In the genomic region with DNA sequence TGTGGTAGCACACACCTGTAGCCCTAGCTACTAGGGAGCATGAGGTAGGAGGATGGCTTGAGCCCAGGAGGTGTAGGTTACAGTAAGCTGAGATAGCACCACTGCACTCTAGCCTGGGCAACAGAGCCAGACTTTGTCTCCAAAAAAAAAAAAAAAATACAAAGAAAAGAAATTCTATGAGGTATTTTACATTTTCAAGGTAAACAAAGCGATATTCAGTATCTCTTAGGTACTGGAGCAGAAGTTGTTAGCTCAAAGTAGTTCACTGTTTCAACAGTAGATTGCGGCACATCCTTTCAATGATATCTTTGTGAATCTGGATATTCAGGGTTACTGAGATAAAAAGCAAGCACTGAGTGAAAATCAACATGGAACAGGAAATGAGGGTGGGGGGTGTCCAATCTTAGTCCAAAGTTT, we compare ENCODE assay signal across 1 cellular context.
TF ChIP-seq lines count a peak whose summit lies in the region.

No MANE protein-coding gene starts in this region.

TF ChIP-seq in SK-N-SH, 30 proteins besides CTCF, POLR2A, EP300 and RAD21 (continued from another document):
- TF ChIP-seq, protein P1, sequence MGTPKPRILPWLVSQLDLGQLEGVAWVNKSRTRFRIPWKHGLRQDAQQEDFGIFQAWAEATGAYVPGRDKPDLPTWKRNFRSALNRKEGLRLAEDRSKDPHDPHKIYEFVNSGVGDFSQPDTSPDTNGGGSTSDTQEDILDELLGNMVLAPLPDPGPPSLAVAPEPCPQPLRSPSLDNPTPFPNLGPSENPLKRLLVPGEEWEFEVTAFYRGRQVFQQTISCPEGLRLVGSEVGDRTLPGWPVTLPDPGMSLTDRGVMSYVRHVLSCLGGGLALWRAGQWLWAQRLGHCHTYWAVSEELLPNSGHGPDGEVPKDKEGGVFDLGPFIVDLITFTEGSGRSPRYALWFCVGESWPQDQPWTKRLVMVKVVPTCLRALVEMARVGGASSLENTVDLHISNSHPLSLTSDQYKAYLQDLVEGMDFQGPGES (IDR thresholded peaks at IDR 0.05; ENCODE audit: low read depth, low read length) = no peak
- TF ChIP-seq, protein P2, sequence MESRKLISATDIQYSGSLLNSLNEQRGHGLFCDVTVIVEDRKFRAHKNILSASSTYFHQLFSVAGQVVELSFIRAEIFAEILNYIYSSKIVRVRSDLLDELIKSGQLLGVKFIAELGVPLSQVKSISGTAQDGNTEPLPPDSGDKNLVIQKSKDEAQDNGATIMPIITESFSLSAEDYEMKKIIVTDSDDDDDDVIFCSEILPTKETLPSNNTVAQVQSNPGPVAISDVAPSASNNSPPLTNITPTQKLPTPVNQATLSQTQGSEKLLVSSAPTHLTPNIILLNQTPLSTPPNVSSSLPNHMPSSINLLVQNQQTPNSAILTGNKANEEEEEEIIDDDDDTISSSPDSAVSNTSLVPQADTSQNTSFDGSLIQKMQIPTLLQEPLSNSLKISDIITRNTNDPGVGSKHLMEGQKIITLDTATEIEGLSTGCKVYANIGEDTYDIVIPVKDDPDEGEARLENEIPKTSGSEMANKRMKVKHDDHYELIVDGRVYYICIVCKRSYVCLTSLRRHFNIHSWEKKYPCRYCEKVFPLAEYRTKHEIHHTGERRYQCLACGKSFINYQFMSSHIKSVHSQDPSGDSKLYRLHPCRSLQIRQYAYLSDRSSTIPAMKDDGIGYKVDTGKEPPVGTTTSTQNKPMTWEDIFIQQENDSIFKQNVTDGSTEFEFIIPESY (IDR thresholded peaks at IDR 0.05; ENCODE audit: borderline replicate concordance, low read depth) = no peak
- TF ChIP-seq, protein P3, sequence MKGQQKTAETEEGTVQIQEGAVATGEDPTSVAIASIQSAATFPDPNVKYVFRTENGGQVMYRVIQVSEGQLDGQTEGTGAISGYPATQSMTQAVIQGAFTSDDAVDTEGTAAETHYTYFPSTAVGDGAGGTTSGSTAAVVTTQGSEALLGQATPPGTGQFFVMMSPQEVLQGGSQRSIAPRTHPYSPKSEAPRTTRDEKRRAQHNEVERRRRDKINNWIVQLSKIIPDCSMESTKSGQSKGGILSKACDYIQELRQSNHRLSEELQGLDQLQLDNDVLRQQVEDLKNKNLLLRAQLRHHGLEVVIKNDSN (IDR thresholded peaks at IDR 0.05; ENCODE audit: borderline replicate concordance, low read depth) = no peak
